ENCODE assay signal across 1 cellular context in the genomic region with DNA sequence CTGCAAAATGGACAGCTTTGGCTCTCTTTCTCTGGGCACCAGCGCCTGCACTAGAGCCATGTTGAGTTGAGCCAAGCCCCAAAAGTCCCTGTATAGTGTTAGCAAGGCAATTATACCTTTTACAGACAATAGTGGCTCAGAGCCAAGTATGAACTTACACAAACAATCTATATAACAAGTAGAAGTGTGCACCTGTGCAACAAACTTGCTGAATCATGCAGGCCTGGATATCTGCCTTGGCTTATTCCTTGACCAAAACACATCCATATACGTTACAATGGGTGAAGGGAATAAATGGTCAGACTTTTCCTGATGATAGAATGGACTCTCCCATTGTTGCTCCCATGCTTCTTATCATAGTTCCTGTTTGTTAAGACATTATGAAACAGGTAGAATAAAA.
A peak's percentile ranks its signal among the peaks of the same experiment; 100 is the strongest.
TF ChIP-seq lines count a peak whose summit lies in the region.

No MANE protein-coding gene starts in this region.

TF ChIP-seq in K562, 482 proteins besides CTCF, POLR2A, EP300 and RAD21:
- peak; percentile 33; the same call in 1 of the 2 replicates for TF ChIP-seq SOX6 (IDR thresholded peaks at IDR 0.05)
- TF ChIP-seq C11orf30 (IDR thresholded peaks at IDR 0.05; ENCODE audit: low read depth), result peak; percentile 47; the same call in 1 of the 2 replicates
- TF ChIP-seq MBD2 (IDR thresholded peaks at IDR 0.05; ENCODE audit: borderline replicate concordance, low read depth), result no peak
- peak; percentile 15; the same call in 1 of the 2 replicates for TF ChIP-seq MAFG (tag; conservative IDR thresholded peaks at IDR 0.05)
- peak; percentile 20 for TF ChIP-seq ZNF316 (IDR thresholded peaks at IDR 0.05)
- TF ChIP-seq ZNF146 (CRISPR knock-in tag; IDR thresholded peaks at IDR 0.05; ENCODE audit: unreplicated experiment), result no peak
- peak; percentile 73 for TF ChIP-seq NFE2 (IDR thresholded peaks at IDR 0.05; ENCODE audit: low read depth)
- TF ChIP-seq, protein P1, sequence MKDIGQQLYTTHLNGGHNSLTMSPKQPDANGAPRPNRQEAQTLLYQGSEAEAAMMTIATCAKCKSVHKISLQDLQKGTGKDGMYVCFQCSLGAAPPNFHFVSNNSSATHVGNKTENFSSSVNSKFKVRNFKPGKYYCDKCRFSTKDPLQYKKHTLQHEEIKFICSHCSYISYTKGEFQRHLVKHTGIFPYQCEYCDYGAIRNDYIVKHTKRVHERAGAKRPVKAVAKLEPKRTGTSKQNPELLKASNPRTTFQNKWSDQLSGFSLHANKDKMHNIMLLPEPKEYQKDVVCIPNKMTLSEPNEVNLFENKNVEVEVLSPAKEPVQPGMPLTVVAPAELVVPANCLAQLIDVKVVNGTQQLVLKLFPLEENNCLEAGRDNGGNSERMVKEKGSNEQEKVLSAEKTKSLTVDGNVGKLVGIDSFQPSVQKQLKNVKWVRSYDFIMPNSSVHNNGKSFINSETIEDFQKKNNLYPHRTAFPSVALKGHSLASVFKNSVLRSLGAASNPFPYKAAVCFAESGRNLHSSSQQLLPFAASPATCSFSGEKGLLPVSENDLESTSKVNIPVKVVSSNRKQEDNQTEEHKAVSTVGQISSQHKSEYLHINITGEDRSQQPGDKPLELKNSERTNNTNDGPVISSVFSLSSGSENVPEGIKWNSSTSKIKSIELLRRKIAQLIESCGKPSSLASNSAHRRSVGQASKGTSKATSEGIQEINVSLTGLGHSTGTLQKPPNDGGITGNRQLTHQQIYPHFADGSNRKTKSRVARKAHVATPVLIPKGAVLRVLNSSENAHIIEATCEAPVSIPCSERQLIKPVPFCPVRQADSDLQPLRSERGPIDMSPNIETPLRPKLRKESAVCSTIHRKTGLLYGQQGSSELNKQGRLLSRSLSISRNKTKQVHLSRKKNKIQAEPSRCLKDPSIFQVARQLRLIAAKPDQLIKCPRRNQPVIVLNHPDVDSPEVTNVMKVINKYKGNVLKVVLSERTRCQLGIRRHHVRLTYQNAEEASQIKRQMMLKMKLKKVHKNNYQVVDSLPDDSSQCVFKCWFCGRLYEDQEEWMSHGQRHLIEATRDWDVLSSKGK (CRISPR knock-in tag; IDR thresholded peaks at IDR 0.05), result no peak
TF ChIP-seq in K562: peak in this region for 5.
